ENCODE assay signal across 18 cellular contexts in genomic region chr1:110677016-110677415, GRCh38.
A peak's percentile ranks its signal among the peaks of the same experiment; 100 is the strongest.
DNase-seq lines count a peak whose midpoint lies in the region; FAIRE-seq and TF ChIP-seq lines count a peak whose summit lies in the region.
"Had no signal": no experiment of that assay in that cellular context is flagged by ENCODE, and none has a peak within 500 bp of the region (broad histone marks: within the 10 kb centered on the region; RNA-seq: fewer than 3 reads in every experiment).

No MANE protein-coding gene starts in this region.

- H3K4me1 Mint-ChIP-seq in nephron progenitor cell: peaks cover 9% of the 10 kb centered on the region

- no peak overlapping the region for H3K4me3 Mint-ChIP-seq in nephron progenitor cell

- H3K9me3 Mint-ChIP-seq in nephron progenitor cell: peaks cover 14% of the 10 kb centered on the region
- H3K9me3 Mint-ChIP-seq: naive thymus-derived CD8-positive, alpha-beta T cell had no signal

- FAIRE-seq in RCC 7860 (lab: Jason Lieb, UNC): no peak

- no peak overlapping the region for H3K27ac Mint-ChIP-seq in nephron progenitor cell

- peaks cover 5% of the 10 kb centered on the region for H3K36me3 Mint-ChIP-seq in nephron progenitor cell (ENCODE audit: low read depth)

- H3K27ac ChIP-seq in VCaP: peak overlapping the region; percentile 10; the same call in 1 of the 2 replicates
- H3K27ac ChIP-seq: spleen had no signal

- DNase-seq in DMS153 (lab: John Stamatoyannopoulos, UW) (peak; percentile 71), NCI-H1417 (lab: John Stamatoyannopoulos, UW) (peak; percentile 10 to 93 (median 58)), NCI-H345 treated with DMSO at 0.1 percent for 48 hours (lab: John Stamatoyannopoulos, UW; ENCODE audit: unreplicated experiment) (peak; percentile 95), RCC 7860 (ENCODE audit: low spot score) (no peak), nephron progenitor cell (no peak), GM19240 (ENCODE audit: insufficient read length, low spot score) (no peak)
- DNase-seq: activated CD4-positive, CD25-positive, alpha-beta regulatory T cell treated with anti-CD3 and anti-CD28 coated beads, Interleukin-2, amount 50 U/mL, for 72 hours; activated effector memory CD4-positive, alpha-beta T cell treated with anti-CD3 and anti-CD28 coated beads, Interleukin-2, amount 50 U/mL, for 16 hours; amniotic stem cell; central memory CD4-positive, alpha-beta T cell; DMS79 treated with DMSO at 0.1 percent for 48 hours; effector CD4-positive, alpha-beta T cell; GOT3; head of caudate nucleus; IMR-90; naive thymus-derived CD8-positive, alpha-beta T cell; spleen had no signal

- peaks cover 84% of the 10 kb centered on the region for H3K27me3 Mint-ChIP-seq in nephron progenitor cell (ENCODE audit: low read depth, poor library complexity)
- H3K27me3 Mint-ChIP-seq: naive thymus-derived CD8-positive, alpha-beta T cell had no signal

- no peak for TF ChIP-seq CTCF in VCaP (conservative IDR thresholded peaks at IDR 0.05)
- no peak for TF ChIP-seq CTCF in nephron progenitor cell (IDR thresholded peaks at IDR 0.05)

Comparison
In these comparisons a context has a peak if more than half of its experiments do, and no peak if none do; other contexts are left out.
1. DNase-seq: peak in DMS153 (single experiment), NCI-H1417 (3 of 3) and NCI-H345 treated with DMSO at 0.1 percent for 48 hours (single experiment); none in RCC 7860 (single experiment), nephron progenitor cell (single experiment) and GM19240 (single experiment).